Comparison of ENCODE assay signal across 7 cellular contexts in the genomic region with DNA sequence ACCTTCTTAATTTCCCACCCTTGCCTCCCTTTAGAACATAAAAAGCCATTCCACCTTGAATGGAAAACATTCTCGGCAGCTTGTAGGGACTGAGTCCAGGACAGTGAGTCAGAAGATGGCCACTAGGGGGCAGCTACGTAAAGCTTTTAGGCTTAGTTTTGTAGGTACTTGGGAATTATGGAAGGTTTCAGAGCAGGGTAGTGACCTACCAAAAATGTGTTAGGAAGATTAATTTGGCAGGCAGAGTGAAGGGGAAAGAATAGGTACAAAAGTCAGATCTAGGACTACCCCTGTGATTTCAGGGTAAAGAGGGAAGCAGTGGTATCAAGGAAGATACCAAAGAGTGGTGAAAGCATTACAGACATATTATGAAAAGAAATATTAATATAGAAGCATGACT.
DNase-seq lines count a peak whose midpoint lies in the region; ATAC-seq and TF ChIP-seq lines count a peak whose summit lies in the region.

No MANE protein-coding gene starts in this region.

- peak; percentile 88 for TF ChIP-seq CTCF in PC-9 (conservative IDR thresholded peaks at IDR 0.05)
- peak; percentile 58 to 81 (median 59) for TF ChIP-seq CTCF in breast epithelium (IDR thresholded peaks at IDR 0.05)

- no peaks in the 10 kb centered on the region for H3K79me2 ChIP-seq in PC-9 (ENCODE audit: low read depth)

- no peaks in the 10 kb centered on the region for H3K9me2 ChIP-seq in PC-9 (ENCODE audit: insufficient read depth)

- no peak for TF ChIP-seq POLR2A in breast epithelium (IDR thresholded peaks at IDR 0.05)

- ATAC-seq in GM21381 (IDR thresholded peaks at IDR 0.05; ENCODE audit: unreplicated experiment) = peak; percentile 66
- ATAC-seq in left colon = peak; percentile 85

- H3K4me1 ChIP-seq in PC-9 (replicated peaks; ENCODE audit: insufficient read depth) (peaks cover 16% of the 10 kb centered on the region), breast epithelium (no peaks in the 10 kb centered on the region)

- H3K36me3 ChIP-seq in PC-9 (ENCODE audit: low read depth) = no peaks in the 10 kb centered on the region
- no peaks in the 10 kb centered on the region for H3K36me3 ChIP-seq in breast epithelium

- H3K9me3 ChIP-seq in PC-9 (ENCODE audit: insufficient read depth, low read depth) (no peaks in the 10 kb centered on the region), breast epithelium (no peaks in the 10 kb centered on the region)

- POLR2A ChIA-PET in PC-9 (lab: Charles Lee; ENCODE audit: unreplicated experiment) = interaction anchor here (0.8 kb wide), 1 partner anchor 194 kb away, joined by 13 read pairs; no protein-coding TSS in a partner anchor

- no TSS peak for BruUV-seq in PC-9 (replicated peaks; lab: Mats Ljungman, UMichigan)

- H4K20me1 ChIP-seq in PC-9 (ENCODE audit: insufficient read depth) = no peaks in the 10 kb centered on the region

- no peak overlapping the region for H3K4me2 ChIP-seq in PC-9

- no peak overlapping the region for H3K4me3 ChIP-seq in PC-9
- H3K4me3 ChIP-seq in breast epithelium = no peak overlapping the region

- CTCF ChIA-PET in PC-9 (lab: Charles Lee) = interaction anchor here (0.6 to 1.0 kb wide), 3 partner anchors 130 to 306 kb away, joined by 3 read pairs; no protein-coding TSS in a partner anchor

- no peak overlapping the region for H3K27ac ChIP-seq in PC-9
- H3K27ac ChIP-seq in breast epithelium = no peak overlapping the region

- DNase-seq in GDM1 (lab: John Stamatoyannopoulos, UW) = peak; percentile 14
- DNase-seq in HS-5 (ENCODE audit: low read depth) = peak; percentile 9
- DNase-seq in PC-9 = peak; percentile 38 to 45
- peak; percentile 30 to 57 for DNase-seq in breast epithelium (ENCODE audit: low spot score in 2 of 2)
- peak; percentile 56 to 89 for DNase-seq in left colon
- peak; percentile 2 for DNase-seq in stimulated activated CD8-positive, alpha-beta memory T cell treated with anti-CD3 and anti-CD28 coated beads, Interleukin-15, amount 100 ng/mL, for 24 hours (ENCODE audit: low read depth)

- H2AFZ ChIP-seq in PC-9 = no peak overlapping the region

- H3K27me3 ChIP-seq in PC-9 (ENCODE audit: insufficient read depth, low read depth) (no peaks in the 10 kb centered on the region), breast epithelium (no peaks in the 10 kb centered on the region)

- H3F3A ChIP-seq in PC-9 (ENCODE audit: insufficient read depth, low read depth) = no peaks in the 10 kb centered on the region

- intact Hi-C loops in PC-9 (cut with micrococcal nuclease; ENCODE audit: unreplicated experiment) = loop anchor here (1.0 kb wide), 2 partner anchors 660 to 685 kb away; no protein-coding TSS in a partner anchor
- intact Hi-C loops in breast epithelium (cut with DNase I; ENCODE audit: low total_unique reads) = no loop called here
- intact Hi-C loops in left colon (cut with DNase I, micrococcal nuclease) = loop anchor here in 1 of 2 donors (10.0 kb wide), 1 partner anchor 685 kb away; no protein-coding TSS in a partner anchor

Comparison
In these comparisons a context has a peak if more than half of its experiments do, and no peak if none do; other contexts are left out.
1. DNase-seq: peak in every context shown above with its lines; median percentile 72 in left colon; 44 in breast epithelium; 42 in PC-9; 14 in GDM1; 9 in HS-5; 2 in stimulated activated CD8-positive, alpha-beta memory T cell treated with anti-CD3 and anti-CD28 coated beads, Interleukin-15, amount 100 ng/mL, for 24 hours.